Comparison of ENCODE assay signal across 19 cellular contexts in genomic region chr12:125140239-125140917, GRCh38. TPM values are rescaled to one million over a fixed set of nuclear protein-coding genes. Genes with fewer than 3 reads are reported as not detected.
DNase-seq lines count a peak whose midpoint lies in the region; ATAC-seq, FAIRE-seq and TF ChIP-seq lines count a peak whose summit lies in the region.
"Had no signal": no experiment of that assay in that cellular context is flagged by ENCODE, and none has a peak within 500 bp of the region (broad histone marks: within the 10 kb centered on the region; RNA-seq: fewer than 3 reads in every experiment).

No MANE protein-coding gene starts in this region.

- BruUV-seq in Calu3 (replicated peaks; lab: Mats Ljungman, UMichigan) = no TSS peak

- peak overlapping the region; percentile 37 for H3K4me2 ChIP-seq in astrocyte (ENCODE audit: low read length)
- H3K4me2 ChIP-seq: KMS-11 had no signal

- ATAC-seq in GM18861 (IDR thresholded peaks at IDR 0.05; ENCODE audit: unreplicated experiment) (no peak), HG03159 (IDR thresholded peaks at IDR 0.05; ENCODE audit: unreplicated experiment) (no peak), psoas muscle (no peak), aorta (ENCODE audit: low FRiP score) (no peak)
- ATAC-seq: left lobe of liver had no signal

- TF ChIP-seq CTCF in Calu3 (IDR thresholded peaks at IDR 0.05; ENCODE audit: unreplicated experiment) (no peak), HFFc6 (IDR thresholded peaks at IDR 0.05) (no peak), astrocyte (IDR thresholded peaks at IDR 0.05; ENCODE audit: insufficient read depth, low read depth, low read length) (no peak), psoas muscle (IDR thresholded peaks at IDR 0.05) (no peak)

- H3K9me3 Mint-ChIP-seq in Calu3 (ENCODE audit: low read depth, unreplicated experiment) (no peaks in the 10 kb centered on the region), HFFc6 (no peaks in the 10 kb centered on the region), astrocyte (ENCODE audit: unreplicated experiment) (no peaks in the 10 kb centered on the region)
- H3K9me3 Mint-ChIP-seq: activated CD4-positive, alpha-beta T cell treated with anti-CD3 and anti-CD28 coated beads, Interleukin-2, amount 10 ng/mL, durations not matched to agents 7 days and 5 days; activated naive CD4-positive, alpha-beta T cell treated with anti-CD3 and anti-CD28 coated beads, Interleukin-2, amount 50 U/mL, for 24 hours had no signal

- H2AFZ ChIP-seq in astrocyte (ENCODE audit: low read depth, low read length) = no peak overlapping the region

- H3K4me1 ChIP-seq in astrocyte (ENCODE audit: insufficient read depth, low read length) (peaks cover 13% of the 10 kb centered on the region), psoas muscle (no peaks in the 10 kb centered on the region), aorta (ENCODE audit: control insufficient read depth in 1 of 2, insufficient read depth in 2 of 2, low read length in 2 of 2) (no peaks in the 10 kb centered on the region)

- 55 to 68% (median 66%) methylated on average over 21 of the region's 21 CpGs for WGBS in psoas muscle, 3 donors
- 75 to 83% methylated on average over 21 of the region's 21 CpGs for WGBS in aorta, 2 donors

- H3K4me3 ChIP-seq in astrocyte (ENCODE audit: insufficient read depth, low read depth, low read length) (no peak overlapping the region), psoas muscle (no peak overlapping the region), aorta (ENCODE audit: low read length in 2 of 2) (no peak overlapping the region)
- H3K4me3 ChIP-seq: ovary, thoracic aorta had no signal

- H3K36me3 ChIP-seq in astrocyte (ENCODE audit: insufficient read depth, low read length) (no peaks in the 10 kb centered on the region), psoas muscle (ENCODE audit: insufficient read depth in 1 of 2, low read depth in 1 of 2) (peaks cover 0 to 6% of the 10 kb centered on the region in 2 donors), aorta (ENCODE audit: control insufficient read depth in 1 of 2, insufficient read depth in 2 of 2, low read length in 1 of 2) (no peaks in the 10 kb centered on the region)
- H3K36me3 ChIP-seq: ovary had no signal

- H3K4me3 Mint-ChIP-seq in Calu3 (ENCODE audit: low read depth, unreplicated experiment) (no peak overlapping the region), HFFc6 (peak overlapping the region; percentile 49), astrocyte (ENCODE audit: unreplicated experiment) (no peak overlapping the region)
- H3K4me3 Mint-ChIP-seq: activated CD4-positive, alpha-beta T cell treated with anti-CD3 and anti-CD28 coated beads, Interleukin-2, amount 10 ng/mL, durations not matched to agents 7 days and 5 days; activated naive CD4-positive, alpha-beta T cell treated with anti-CD3 and anti-CD28 coated beads, Interleukin-2, amount 50 U/mL, for 24 hours had no signal

- H3K27me3 Mint-ChIP-seq in Calu3 (ENCODE audit: unreplicated experiment) (no peaks in the 10 kb centered on the region), HFFc6 (ENCODE audit: insufficient read depth) (no peaks in the 10 kb centered on the region; the same call in 1 of the 2 replicates), astrocyte (ENCODE audit: low read depth, unreplicated experiment) (no peaks in the 10 kb centered on the region)
- H3K27me3 Mint-ChIP-seq: activated CD4-positive, alpha-beta T cell treated with anti-CD3 and anti-CD28 coated beads, Interleukin-2, amount 10 ng/mL, durations not matched to agents 7 days and 5 days; activated naive CD4-positive, alpha-beta T cell treated with anti-CD3 and anti-CD28 coated beads, Interleukin-2, amount 50 U/mL, for 24 hours had no signal

- H3K27ac Mint-ChIP-seq in Calu3 (ENCODE audit: unreplicated experiment) (peak overlapping the region; percentile 26), HFFc6 (peak overlapping the region; percentile 86), astrocyte (ENCODE audit: unreplicated experiment) (peak overlapping the region; percentile 20)
- H3K27ac Mint-ChIP-seq: activated CD4-positive, alpha-beta T cell treated with anti-CD3 and anti-CD28 coated beads, Interleukin-2, amount 10 ng/mL, durations not matched to agents 7 days and 5 days; activated naive CD4-positive, alpha-beta T cell treated with anti-CD3 and anti-CD28 coated beads, Interleukin-2, amount 50 U/mL, for 24 hours had no signal

- peaks cover 37% of the 10 kb centered on the region for H3K36me3 Mint-ChIP-seq in Calu3 (ENCODE audit: insufficient read depth, unreplicated experiment)
- peaks cover 12% of the 10 kb centered on the region for H3K36me3 Mint-ChIP-seq in HFFc6 (ENCODE audit: low read depth)
- peaks cover 6% of the 10 kb centered on the region for H3K36me3 Mint-ChIP-seq in astrocyte (ENCODE audit: low read depth, unreplicated experiment)

- FAIRE-seq in astrocyte (lab: Jason Lieb, UNC) = no peak
- FAIRE-seq: D721Med had no signal

- no peaks in the 10 kb centered on the region for H4K20me1 ChIP-seq in astrocyte (ENCODE audit: insufficient read depth, low read length)

- peak overlapping the region; percentile 7 for H3K9ac ChIP-seq in astrocyte (ENCODE audit: low read length)
- H3K9ac ChIP-seq: KMS-11 had no signal

- no peaks in the 10 kb centered on the region for H3K27me3 ChIP-seq in astrocyte (ENCODE audit: insufficient read depth, low read length)
- no peaks in the 10 kb centered on the region for H3K27me3 ChIP-seq in psoas muscle (ENCODE audit: insufficient read depth in 3 of 3, low read length in 2 of 3)
- H3K27me3 ChIP-seq in aorta (ENCODE audit: control insufficient read depth in 1 of 2, insufficient read depth in 2 of 2, low read length in 1 of 2) = no peaks in the 10 kb centered on the region
- H3K27me3 ChIP-seq: ovary had no signal

- intact Hi-C loops in Calu3 (cut with micrococcal nuclease; ENCODE audit: unreplicated experiment) (no loop called here), psoas muscle (cut with DNase I) (no loop called here), aorta (cut with DNase I) (no loop called here)

- H3K4me1 Mint-ChIP-seq in Calu3 (ENCODE audit: low read depth, unreplicated experiment) = peaks cover 9% of the 10 kb centered on the region
- peaks cover 43% of the 10 kb centered on the region for H3K4me1 Mint-ChIP-seq in HFFc6 (ENCODE audit: low read depth)
- H3K4me1 Mint-ChIP-seq in astrocyte (ENCODE audit: low read depth, unreplicated experiment) = peaks cover 9% of the 10 kb centered on the region
- H3K4me1 Mint-ChIP-seq: activated CD4-positive, alpha-beta T cell treated with anti-CD3 and anti-CD28 coated beads, Interleukin-2, amount 10 ng/mL, durations not matched to agents 7 days and 5 days; activated naive CD4-positive, alpha-beta T cell treated with anti-CD3 and anti-CD28 coated beads, Interleukin-2, amount 50 U/mL, for 24 hours had no signal

- H3K79me2 ChIP-seq in astrocyte (ENCODE audit: insufficient read depth, low read length) = no peaks in the 10 kb centered on the region

- DNase-seq in Calu3 = no peak
- no peak for DNase-seq in HFFc6
- peak; percentile 37 for DNase-seq in astrocyte (ENCODE audit: low read depth)
- peak; percentile 62 for DNase-seq in left kidney (ENCODE audit: low read depth, low spot score)
- no peak for DNase-seq in psoas muscle
- DNase-seq in aorta = no peak
- DNase-seq: activated CD4-positive, alpha-beta T cell treated with anti-CD3 and anti-CD28 coated beads, Interleukin-2, amount 10 ng/mL, durations not matched to agents 7 days and 5 days; activated T-cell treated with anti-CD3 and anti-CD28 coated beads for 4 hours; AML-193; effector CD4-positive, alpha-beta T cell; NCI-H1436 treated with DMSO at 0.1 percent for 48 hours; ovary had no signal

- CTCF ChIA-PET in Calu3 (lab: Charles Lee) = no interaction called here

- H3K9me3 ChIP-seq in astrocyte (ENCODE audit: insufficient read depth, low read depth, low read length) = no peaks in the 10 kb centered on the region
- H3K9me3 ChIP-seq in psoas muscle = no peaks in the 10 kb centered on the region
- H3K9me3 ChIP-seq in aorta (ENCODE audit: control insufficient read depth, low read length) = no peaks in the 10 kb centered on the region
- H3K9me3 ChIP-seq: ovary, thoracic aorta had no signal

- H3K27ac ChIP-seq in astrocyte (ENCODE audit: low read depth, low read length) (peak overlapping the region; percentile 72), psoas muscle (no peak overlapping the region), aorta (ENCODE audit: low read depth in 1 of 2, low read length in 2 of 2) (no peak overlapping the region)
- H3K27ac ChIP-seq: KMS-11, ovary, thoracic aorta had no signal

RNA-seq across cellular contexts. Expression of gene TMEM132B, which starts 45.8 kb away (rescaled TPM):
- total RNA-seq in Calu3 (2022) = 1.8 and 2.1 TPM in 2 replicates
- 1 to 10 TPM in 1 of 6 experiments, under 1 TPM in 5; 0.26 to 2.4 (median 0.35) TPM for total RNA-seq in HFFc6 (2021; fragmentation: NEBNext Ultra II Directional; extraction: Animal tissue kit (Norgen Biotek cat#: 25700))
- 1.9 and 2.2 TPM in 2 replicates for total RNA-seq in astrocyte
- total RNA-seq in psoas muscle = 1 to 10 TPM in 2 of 4 donors, under 1 TPM in 2; 0.41 to 4.1 (median 1.1) TPM
- polyA plus RNA-seq in psoas muscle = under 1 TPM; 0.13 to 0.25 (median 0.23) TPM
- total RNA-seq in aorta = 1 to 10 TPM; 2.9 to 3.9 TPM
- under 1 TPM; 0.13 to 0.63 TPM for polyA plus RNA-seq in aorta
- total RNA-seq: activated CD4-positive, alpha-beta T cell treated with anti-CD3 and anti-CD28 coated beads, Interleukin-2, amount 10 ng/mL, durations not matched to agents 7 days and 5 days had no signal

Comparison
In these comparisons a context has a peak if more than half of its experiments do, and no peak if none do; other contexts are left out.
1. DNase-seq: peak in astrocyte (single experiment) and left kidney (single experiment); none in Calu3 (single experiment), HFFc6 (single experiment), psoas muscle (0 of 2) and aorta (0 of 2).
2. H3K27ac Mint-ChIP-seq: peak in every context shown above with its lines; median percentile 86 in HFFc6; 26 in Calu3; 20 in astrocyte.